In genomic region chr16:69031877-69032301, GRCh38 we compare ENCODE assay signal across 1 cellular context.
A peak's percentile ranks its signal among the peaks of the same experiment; 100 is the strongest.
TF ChIP-seq lines count a peak whose summit lies in the region.

No MANE protein-coding gene starts in this region.

TF ChIP-seq in HepG2, 621 proteins besides CTCF, POLR2A, EP300 and RAD21 (continued from another document and continues in another):
- TF ChIP-seq PCBP1 (IDR thresholded peaks at IDR 0.05; ENCODE audit: borderline replicate concordance, low read depth, low read length) (no peak), CEBPG (CRISPR knock-in tag; IDR thresholded peaks at IDR 0.05) (peak; percentile 46; the same call in 1 of the 2 replicates), ZEB1 (IDR thresholded peaks at IDR 0.05; ENCODE audit: insufficient replicate concordance, low read depth) (peak; percentile 85), KDM3A (CRISPR knock-in tag; IDR thresholded peaks at IDR 0.05; ENCODE audit: low read depth) (no peak), NCOA2 (CRISPR knock-in tag; IDR thresholded peaks at IDR 0.05) (peak; percentile 16; the same call in 1 of the 2 replicates), ZNF549 (CRISPR knock-in tag; IDR thresholded peaks at IDR 0.05) (no peak), ZNF7 (CRISPR knock-in tag; IDR thresholded peaks at IDR 0.05) (peak; percentile 92), ZNF713 (CRISPR knock-in tag; IDR thresholded peaks at IDR 0.05) (no peak), CCDC6 (CRISPR knock-in tag; IDR thresholded peaks at IDR 0.05) (0 out of 2 replicates have a peak, but pooled peaks have one; percentile 53), ZC3H4 (CRISPR knock-in tag; IDR thresholded peaks at IDR 0.05; ENCODE audit: borderline replicate concordance) (no peak), SOX6 (IDR thresholded peaks at IDR 0.05) (no peak), SOX6 (CRISPR knock-in tag; IDR thresholded peaks at IDR 0.05) (peak; percentile 30; the same call in 1 of the 2 replicates), USF2 (IDR thresholded peaks at IDR 0.05; ENCODE audit: low read depth, low read length) (no peak), USF2 (CRISPR knock-in tag; IDR thresholded peaks at IDR 0.05; ENCODE audit: borderline replicate concordance) (no peak), TBX2 (CRISPR knock-in tag; IDR thresholded peaks at IDR 0.05; ENCODE audit: borderline replicate concordance) (0 out of 2 replicates have a peak, but pooled peaks have one; percentile 53), BATF2 (CRISPR knock-in tag; IDR thresholded peaks at IDR 0.05) (no peak), ZNF616 (CRISPR knock-in tag; IDR thresholded peaks at IDR 0.05; ENCODE audit: low read depth) (no peak), FOSL2 (CRISPR knock-in tag; IDR thresholded peaks at IDR 0.05) (peak; percentile 98), FOXK2 (IDR thresholded peaks at IDR 0.05) (no peak), ARID5B (CRISPR knock-in tag; IDR thresholded peaks at IDR 0.05) (peak; percentile 86), IRF2 (CRISPR knock-in tag; IDR thresholded peaks at IDR 0.05) (0 out of 2 replicates have a peak, but pooled peaks have one; percentile 59), CBX5 (CRISPR knock-in tag; IDR thresholded peaks at IDR 0.05; ENCODE audit: borderline replicate concordance) (peak; percentile 85; the same call in 1 of the 2 replicates), SAP130 (CRISPR knock-in tag; IDR thresholded peaks at IDR 0.05; ENCODE audit: low read depth) (peak; percentile 83), RARA (CRISPR knock-in tag; IDR thresholded peaks at IDR 0.05) (peak; percentile 49; the same call in 1 of the 2 replicates), GATA4 (IDR thresholded peaks at IDR 0.05; ENCODE audit: borderline replicate concordance, low read depth) (peak; percentile 43; the same call in 1 of the 2 replicates), ZNF879 (CRISPR knock-in tag; IDR thresholded peaks at IDR 0.05) (no peak), MXD4 (CRISPR knock-in tag; IDR thresholded peaks at IDR 0.05) (0 out of 2 replicates have a peak, but pooled peaks have one; percentile 51), SNAI1 (CRISPR knock-in tag; IDR thresholded peaks at IDR 0.05; ENCODE audit: borderline replicate concordance) (no peak), BHLHE40 (IDR thresholded peaks at IDR 0.05; ENCODE audit: low read length) (peak; percentile 98), RBM22 (optimal IDR thresholded peaks at IDR 0.05; ENCODE audit: low read length) (no peak), RXRB (CRISPR knock-in tag; IDR thresholded peaks at IDR 0.05; ENCODE audit: borderline replicate concordance) (peak; percentile 64; the same call in 1 of the 2 replicates), ZNF460 (CRISPR knock-in tag; IDR thresholded peaks at IDR 0.05; ENCODE audit: borderline replicate concordance) (0 out of 2 replicates have a peak, but pooled peaks have one; percentile 8), NR2C2 (CRISPR knock-in tag; IDR thresholded peaks at IDR 0.05; ENCODE audit: borderline replicate concordance) (0 out of 2 replicates have a peak, but pooled peaks have one; percentile 36), KDM6A (CRISPR knock-in tag; IDR thresholded peaks at IDR 0.05; ENCODE audit: low read depth) (0 out of 2 replicates have a peak, but pooled peaks have one; percentile 48), ZNF292 (CRISPR knock-in tag; IDR thresholded peaks at IDR 0.05; ENCODE audit: borderline replicate concordance, low read depth) (peak; percentile 56), SETDB1 (CRISPR knock-in tag; IDR thresholded peaks at IDR 0.05; ENCODE audit: borderline replicate concordance) (no peak), PITX1 (CRISPR knock-in tag; IDR thresholded peaks at IDR 0.05) (peak; percentile 83), ELF3 (CRISPR knock-in tag; IDR thresholded peaks at IDR 0.05) (peak; percentile 90), TBX3 (IDR thresholded peaks at IDR 0.05; ENCODE audit: borderline replicate concordance) (no peak; the same call in 1 of the 2 replicates), HDAC2 (CRISPR knock-in tag; IDR thresholded peaks at IDR 0.05) (peak; percentile 48; the same call in 1 of the 2 replicates), SP5 (CRISPR knock-in tag; IDR thresholded peaks at IDR 0.05; ENCODE audit: borderline replicate concordance, low read depth) (peak; percentile 36; the same call in 1 of the 2 replicates), JUND (CRISPR knock-in tag; IDR thresholded peaks at IDR 0.05) (peak; percentile 93), RFXANK (CRISPR knock-in tag; IDR thresholded peaks at IDR 0.05) (no peak), TEAD3 (CRISPR knock-in tag; optimal IDR thresholded peaks at IDR 0.05; ENCODE audit: borderline replicate concordance) (peak; percentile 91)
- TF ChIP-seq, protein P1, sequence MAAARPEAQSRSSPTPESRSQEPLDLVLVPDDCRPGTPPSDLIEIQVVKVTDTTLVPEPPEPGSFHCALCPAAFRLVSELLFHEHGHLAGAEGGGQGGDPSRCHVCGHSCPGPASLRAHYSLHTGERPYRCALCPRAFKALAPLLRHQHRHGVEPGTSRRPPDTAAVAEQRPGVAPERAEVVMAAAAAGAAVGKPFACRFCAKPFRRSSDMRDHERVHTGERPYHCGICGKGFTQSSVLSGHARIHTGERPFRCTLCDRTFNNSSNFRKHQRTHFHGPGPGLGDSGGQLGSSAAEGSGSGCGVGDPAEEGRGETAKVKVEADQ (CRISPR knock-in tag; IDR thresholded peaks at IDR 0.05; ENCODE audit: borderline replicate concordance) = no peak
- TF ChIP-seq, protein P2, sequence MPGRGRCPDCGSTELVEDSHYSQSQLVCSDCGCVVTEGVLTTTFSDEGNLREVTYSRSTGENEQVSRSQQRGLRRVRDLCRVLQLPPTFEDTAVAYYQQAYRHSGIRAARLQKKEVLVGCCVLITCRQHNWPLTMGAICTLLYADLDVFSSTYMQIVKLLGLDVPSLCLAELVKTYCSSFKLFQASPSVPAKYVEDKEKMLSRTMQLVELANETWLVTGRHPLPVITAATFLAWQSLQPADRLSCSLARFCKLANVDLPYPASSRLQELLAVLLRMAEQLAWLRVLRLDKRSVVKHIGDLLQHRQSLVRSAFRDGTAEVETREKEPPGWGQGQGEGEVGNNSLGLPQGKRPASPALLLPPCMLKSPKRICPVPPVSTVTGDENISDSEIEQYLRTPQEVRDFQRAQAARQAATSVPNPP (CRISPR knock-in tag; IDR thresholded peaks at IDR 0.05) = no peak
- TF ChIP-seq, protein P3, sequence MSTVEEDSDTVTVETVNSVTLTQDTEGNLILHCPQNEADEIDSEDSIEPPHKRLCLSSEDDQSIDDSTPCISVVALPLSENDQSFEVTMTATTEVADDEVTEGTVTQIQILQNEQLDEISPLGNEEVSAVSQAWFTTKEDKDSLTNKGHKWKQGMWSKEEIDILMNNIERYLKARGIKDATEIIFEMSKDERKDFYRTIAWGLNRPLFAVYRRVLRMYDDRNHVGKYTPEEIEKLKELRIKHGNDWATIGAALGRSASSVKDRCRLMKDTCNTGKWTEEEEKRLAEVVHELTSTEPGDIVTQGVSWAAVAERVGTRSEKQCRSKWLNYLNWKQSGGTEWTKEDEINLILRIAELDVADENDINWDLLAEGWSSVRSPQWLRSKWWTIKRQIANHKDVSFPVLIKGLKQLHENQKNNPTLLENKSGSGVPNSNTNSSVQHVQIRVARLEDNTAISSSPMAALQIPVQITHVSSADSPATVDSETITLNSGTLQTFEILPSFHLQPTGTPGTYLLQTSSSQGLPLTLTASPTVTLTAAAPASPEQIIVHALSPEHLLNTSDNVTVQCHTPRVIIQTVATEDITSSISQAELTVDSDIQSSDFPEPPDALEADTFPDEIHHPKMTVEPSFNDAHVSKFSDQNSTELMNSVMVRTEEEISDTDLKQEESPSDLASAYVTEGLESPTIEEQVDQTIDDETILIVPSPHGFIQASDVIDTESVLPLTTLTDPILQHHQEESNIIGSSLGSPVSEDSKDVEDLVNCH (CRISPR knock-in tag; IDR thresholded peaks at IDR 0.05) = no peak
- TF ChIP-seq, protein P4, sequence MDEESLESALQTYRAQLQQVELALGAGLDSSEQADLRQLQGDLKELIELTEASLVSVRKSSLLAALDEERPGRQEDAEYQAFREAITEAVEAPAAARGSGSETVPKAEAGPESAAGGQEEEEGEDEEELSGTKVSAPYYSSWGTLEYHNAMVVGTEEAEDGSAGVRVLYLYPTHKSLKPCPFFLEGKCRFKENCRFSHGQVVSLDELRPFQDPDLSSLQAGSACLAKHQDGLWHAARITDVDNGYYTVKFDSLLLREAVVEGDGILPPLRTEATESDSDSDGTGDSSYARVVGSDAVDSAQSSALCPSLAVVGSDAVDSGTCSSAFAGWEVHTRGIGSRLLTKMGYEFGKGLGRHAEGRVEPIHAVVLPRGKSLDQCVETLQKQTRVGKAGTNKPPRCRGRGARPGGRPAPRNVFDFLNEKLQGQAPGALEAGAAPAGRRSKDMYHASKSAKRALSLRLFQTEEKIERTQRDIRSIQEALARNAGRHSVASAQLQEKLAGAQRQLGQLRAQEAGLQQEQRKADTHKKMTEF (CRISPR knock-in tag; IDR thresholded peaks at IDR 0.05) = peak; percentile 51
- TF ChIP-seq, protein P5, sequence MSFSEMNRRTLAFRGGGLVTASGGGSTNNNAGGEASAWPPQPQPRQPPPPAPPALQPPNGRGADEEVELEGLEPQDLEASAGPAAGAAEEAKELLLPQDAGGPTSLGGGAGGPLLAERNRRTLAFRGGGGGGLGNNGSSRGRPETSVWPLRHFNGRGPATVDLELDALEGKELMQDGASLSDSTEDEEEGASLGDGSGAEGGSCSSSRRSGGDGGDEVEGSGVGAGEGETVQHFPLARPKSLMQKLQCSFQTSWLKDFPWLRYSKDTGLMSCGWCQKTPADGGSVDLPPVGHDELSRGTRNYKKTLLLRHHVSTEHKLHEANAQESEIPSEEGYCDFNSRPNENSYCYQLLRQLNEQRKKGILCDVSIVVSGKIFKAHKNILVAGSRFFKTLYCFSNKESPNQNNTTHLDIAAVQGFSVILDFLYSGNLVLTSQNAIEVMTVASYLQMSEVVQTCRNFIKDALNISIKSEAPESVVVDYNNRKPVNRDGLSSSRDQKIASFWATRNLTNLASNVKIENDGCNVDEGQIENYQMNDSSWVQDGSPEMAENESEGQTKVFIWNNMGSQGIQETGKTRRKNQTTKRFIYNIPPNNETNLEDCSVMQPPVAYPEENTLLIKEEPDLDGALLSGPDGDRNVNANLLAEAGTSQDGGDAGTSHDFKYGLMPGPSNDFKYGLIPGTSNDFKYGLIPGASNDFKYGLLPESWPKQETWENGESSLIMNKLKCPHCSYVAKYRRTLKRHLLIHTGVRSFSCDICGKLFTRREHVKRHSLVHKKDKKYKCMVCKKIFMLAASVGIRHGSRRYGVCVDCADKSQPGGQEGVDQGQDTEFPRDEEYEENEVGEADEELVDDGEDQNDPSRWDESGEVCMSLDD (CRISPR knock-in tag; IDR thresholded peaks at IDR 0.05; ENCODE audit: borderline replicate concordance) = no peak
- TF ChIP-seq, protein P6, sequence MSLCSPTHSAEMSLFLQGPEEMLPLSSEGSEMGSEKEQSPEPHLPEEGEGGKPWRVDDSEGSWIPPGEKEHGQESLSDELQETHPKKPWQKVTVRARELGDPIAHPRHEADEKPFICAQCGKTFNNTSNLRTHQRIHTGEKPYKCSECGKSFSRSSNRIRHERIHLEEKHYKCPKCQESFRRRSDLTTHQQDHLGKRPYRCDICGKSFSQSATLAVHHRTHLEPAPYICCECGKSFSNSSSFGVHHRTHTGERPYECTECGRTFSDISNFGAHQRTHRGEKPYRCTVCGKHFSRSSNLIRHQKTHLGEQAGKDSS (CRISPR knock-in tag; IDR thresholded peaks at IDR 0.05; ENCODE audit: borderline replicate concordance, low read depth) = no peak
- TF ChIP-seq, protein P7, sequence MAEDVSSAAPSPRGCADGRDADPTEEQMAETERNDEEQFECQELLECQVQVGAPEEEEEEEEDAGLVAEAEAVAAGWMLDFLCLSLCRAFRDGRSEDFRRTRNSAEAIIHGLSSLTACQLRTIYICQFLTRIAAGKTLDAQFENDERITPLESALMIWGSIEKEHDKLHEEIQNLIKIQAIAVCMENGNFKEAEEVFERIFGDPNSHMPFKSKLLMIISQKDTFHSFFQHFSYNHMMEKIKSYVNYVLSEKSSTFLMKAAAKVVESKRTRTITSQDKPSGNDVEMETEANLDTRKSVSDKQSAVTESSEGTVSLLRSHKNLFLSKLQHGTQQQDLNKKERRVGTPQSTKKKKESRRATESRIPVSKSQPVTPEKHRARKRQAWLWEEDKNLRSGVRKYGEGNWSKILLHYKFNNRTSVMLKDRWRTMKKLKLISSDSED (CRISPR knock-in tag; IDR thresholded peaks at IDR 0.05) = no peak
